24 cellular contexts compared by ENCODE assay signal in the genomic region with DNA sequence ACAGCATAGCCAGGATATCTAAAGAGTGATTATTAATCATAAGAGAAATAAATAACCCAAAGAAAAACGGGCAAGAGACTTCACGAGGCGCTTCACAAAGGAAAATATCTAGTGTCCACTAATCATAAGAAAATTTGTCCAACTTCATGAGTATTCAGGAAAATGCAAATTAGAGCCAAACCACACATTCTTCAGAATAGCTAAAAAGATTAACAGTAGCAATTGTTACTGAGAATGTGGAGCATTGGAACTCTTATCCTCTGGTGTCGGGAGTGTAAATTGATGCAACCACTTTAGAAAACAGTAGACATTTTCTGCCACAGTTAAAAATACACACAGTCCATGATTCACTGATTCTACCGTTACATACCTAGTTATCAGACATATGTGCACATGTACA.
DNase-seq lines count a peak whose midpoint lies in the region; ATAC-seq, FAIRE-seq and TF ChIP-seq lines count a peak whose summit lies in the region.
"Had no signal": no experiment of that assay in that cellular context is flagged by ENCODE, and none has a peak within 500 bp of the region (broad histone marks: within the 10 kb centered on the region; RNA-seq: fewer than 3 reads in every experiment).

No MANE protein-coding gene starts in this region.

- no peak overlapping the region for H3K4me3 ChIP-seq in fibroblast of the aortic adventitia (ENCODE audit: low read depth, low read length)
- H3K4me3 ChIP-seq: GM23338, HAP-1, SJCRH30 had no signal

- DNase-seq in GM04503 (ENCODE audit: low read depth) (peak; percentile 12), astrocyte of the hippocampus (ENCODE audit: low read depth, low spot score) (peak; percentile 76), fibroblast of the aortic adventitia (ENCODE audit: low read depth) (peak; percentile 71), GM19239 (ENCODE audit: insufficient read length, low spot score) (no peak)
- DNase-seq in NK-92 treated with Interleukin-12 subunit alpha and Interleukin-12 subunit beta, amount 100 ng/mL, for 24 hours (lab: John Stamatoyannopoulos, UW), result no peak
- DNase-seq: AML-193; C1 segment of cervical spinal cord; CD8-positive, alpha-beta T cell; DND-41; GDM1; MV-4-11; NCI-H1105 treated with DMSO at 0.1 percent for 48 hours; NCI-H1694; NCI-H2081; NCI-H2171; NCI-H345; NCI-H524; NCI-H774; SJCRH30 had no signal

- TF ChIP-seq CTCF in fibroblast of the aortic adventitia (IDR thresholded peaks at IDR 0.05; ENCODE audit: insufficient read depth, low read length), result no peak

- ATAC-seq in GM21515 (IDR thresholded peaks at IDR 0.05; ENCODE audit: unreplicated experiment), result no peak
- no peak for ATAC-seq in HG03097 (IDR thresholded peaks at IDR 0.05; ENCODE audit: low FRiP score, unreplicated experiment)
- ATAC-seq: CD8-positive, alpha-beta T cell; GM23338 had no signal

- no peak for FAIRE-seq in GM19239 (lab: Jason Lieb, UNC)
- FAIRE-seq: RCC 7860 had no signal

Comparison
In these comparisons a context has a peak if more than half of its experiments do, and no peak if none do; other contexts are left out.
1. DNase-seq: peak in GM04503 (single experiment), astrocyte of the hippocampus (single experiment) and fibroblast of the aortic adventitia (single experiment); none in NK-92 treated with Interleukin-12 subunit alpha and Interleukin-12 subunit beta, amount 100 ng/mL, for 24 hours (single experiment) and GM19239 (single experiment).